ENCODE assay signal across 24 cellular contexts in genomic region chr5:138840100-138840499, GRCh38. TPM values are rescaled to one million over a fixed set of nuclear protein-coding genes. Genes with fewer than 3 reads are reported as not detected.
"Had no signal": no experiment of that assay in that cellular context is flagged by ENCODE, and none has a peak within 500 bp of the region (broad histone marks: within the 10 kb centered on the region; RNA-seq: fewer than 3 reads in every experiment).

No MANE protein-coding gene starts in this region.

- DNase-seq: activated B cell treated with CpG ODN at 0.5 μM for 24 hours; activated CD4-positive, alpha-beta T cell treated with anti-CD3 and anti-CD28 coated beads, Interleukin-2, amount 50 U/mL, for 4 hours; activated naive CD4-positive, alpha-beta T cell; activated T-cell treated with anti-CD3 and anti-CD28 coated beads for 4 hours; activated T-cell treated with anti-CD3 and anti-CD28 coated beads, Interleukin-2, amount 50 U/mL, for 72 hours; cerebellar nuclear complex; colonic mucosa; effector CD8-positive, alpha-beta T cell; esophagus squamous epithelium; foreskin melanocyte; islet precursor cell; lower lobe of right lung; mesenchymal stem cell; natural killer cell; stimulated activated CD4-positive, alpha-beta T cell treated with anti-CD3 and anti-CD28 coated beads, Interleukin-2, amount 100 ng/mL, for 24 hours; stimulated activated naive B cell treated with anti-CD40 and anti-IgM and Interleukin-4, amounts not matched to agents 10 μg/mL and 1 μg/mL and 100 μg/mL, for 72 hours; T-cell had no signal

- H3K27ac ChIP-seq: colonic mucosa, epithelial cell of prostate, esophagus squamous epithelium, hepatocyte, lower lobe of right lung, suprapubic skin, tibial nerve had no signal

- H3K9me3 ChIP-seq: colonic mucosa, esophagus squamous epithelium, lower lobe of right lung, suprapubic skin, tibial nerve had no signal

- H3K4me1 ChIP-seq: colonic mucosa had no signal

- H3K4me1 Mint-ChIP-seq: T-cell had no signal

- H3K27me3 ChIP-seq: colonic mucosa, esophagus squamous epithelium, hepatocyte, suprapubic skin, tibial nerve had no signal

- H3K27ac Mint-ChIP-seq: activated B cell treated with CpG ODN at 0.5 μM for 24 hours; activated naive CD4-positive, alpha-beta T cell treated with anti-CD3 and anti-CD28 coated beads, Interleukin-2, amount 50 U/mL, for 72 hours; activated T-cell treated with anti-CD3 and anti-CD28 coated beads, Interleukin-2, amount 50 U/mL, for 72 hours; natural killer cell; stimulated activated naive B cell treated with anti-CD40 and anti-IgM and Interleukin-4, amounts not matched to agents 10 μg/mL and 1 μg/mL and 100 μg/mL, for 72 hours; T-cell had no signal

- H3K4me3 Mint-ChIP-seq: activated B cell treated with CpG ODN at 0.5 μM for 24 hours; activated T-cell treated with anti-CD3 and anti-CD28 coated beads, Interleukin-2, amount 50 U/mL, for 72 hours; natural killer cell; stimulated activated naive B cell treated with anti-CD40 and anti-IgM and Interleukin-4, amounts not matched to agents 10 μg/mL and 1 μg/mL and 100 μg/mL, for 72 hours; T-cell had no signal

- H3K36me3 ChIP-seq: colonic mucosa, lower lobe of right lung, suprapubic skin, tibial nerve had no signal

- H3K9me3 Mint-ChIP-seq: activated B cell treated with CpG ODN at 0.5 μM for 24 hours; activated naive CD4-positive, alpha-beta T cell treated with anti-CD3 and anti-CD28 coated beads, Interleukin-2, amount 50 U/mL, for 72 hours; natural killer cell; T-cell had no signal

- H3K4me3 ChIP-seq: colonic mucosa, esophagus squamous epithelium, hepatocyte, lower lobe of right lung, smooth muscle cell, suprapubic skin, tibial nerve had no signal

- H3K36me3 Mint-ChIP-seq: activated naive CD4-positive, alpha-beta T cell treated with anti-CD3 and anti-CD28 coated beads, Interleukin-2, amount 50 U/mL, for 72 hours; natural killer cell; T-cell had no signal

- H3K27me3 Mint-ChIP-seq: activated B cell treated with CpG ODN at 0.5 μM for 24 hours; stimulated activated naive B cell treated with anti-CD40 and anti-IgM and Interleukin-4, amounts not matched to agents 10 μg/mL and 1 μg/mL and 100 μg/mL, for 72 hours had no signal

- ATAC-seq: activated naive CD4-positive, alpha-beta T cell treated with anti-CD3 and anti-CD28 coated beads, Interleukin-2, amount 50 U/mL, for 72 hours; activated T-cell treated with anti-CD3 and anti-CD28 coated beads, Interleukin-2, amount 50 U/mL, for 72 hours; lower lobe of right lung; natural killer cell; stimulated activated naive B cell treated with anti-CD40 and anti-IgM and Interleukin-4, amounts not matched to agents 10 μg/mL and 1 μg/mL and 100 μg/mL, for 72 hours; T-cell had no signal

RNA-seq across cellular contexts. Expression of gene LRRTM2, which starts 35.0 kb away (rescaled TPM):
- total RNA-seq: bronchial epithelial cell had no signal
